ENCODE assay signal across 26 cellular contexts in genomic region chr3:44782891-44783290, GRCh38.
"Had no signal": no experiment of that assay in that cellular context is flagged by ENCODE, and none has a peak within 500 bp of the region (broad histone marks: within the 10 kb centered on the region; RNA-seq: fewer than 3 reads in every experiment).

No MANE protein-coding gene starts in this region.

- H3K36me3 ChIP-seq: colonic mucosa, gastrocnemius medialis, left lung, lower lobe of right lung had no signal

- DNase-seq: colonic mucosa; cortex of kidney; effector CD8-positive, alpha-beta T cell; effector memory CD8-positive, alpha-beta T cell; endodermal cell; erythroblast; esophagus squamous epithelium; foreskin fibroblast; foreskin melanocyte; gastrocnemius medialis; heart left ventricle; hypothalamus; left cardiac atrium; left lung; left ventricle myocardium superior; lower lobe of right lung; mesenchymal stem cell; mucosa of descending colon; naive B cell; naive thymus-derived CD8-positive, alpha-beta T cell had no signal

- H3K4me1 ChIP-seq: colonic mucosa, esophagus squamous epithelium, gastrocnemius medialis, heart left ventricle, left lung, lower lobe of right lung had no signal

- H3K4me3 ChIP-seq: colonic mucosa, esophagus squamous epithelium, gastrocnemius medialis, heart left ventricle, hepatocyte, left lung, lower lobe of right lung, mucosa of descending colon had no signal

- FAIRE-seq: endometrium, islet of Langerhans, keratinocyte had no signal

- H3K27ac ChIP-seq: colonic mucosa, epithelial cell of prostate, esophagus squamous epithelium, gastrocnemius medialis, heart left ventricle, hepatocyte, left lung, lower lobe of right lung had no signal

- ATAC-seq: effector memory CD8-positive, alpha-beta T cell; esophagus mucosa; gastrocnemius medialis; heart left ventricle; left cardiac atrium; left lung; left ventricle myocardium superior; lower lobe of right lung; mucosa of descending colon; naive thymus-derived CD8-positive, alpha-beta T cell had no signal

- H3K27me3 ChIP-seq: colonic mucosa, esophagus squamous epithelium, gastrocnemius medialis, heart left ventricle, hepatocyte, left lung had no signal

- H3K9me3 ChIP-seq: colonic mucosa, esophagus squamous epithelium, gastrocnemius medialis, heart left ventricle, left lung, lower lobe of right lung, mucosa of descending colon had no signal
